Comparison of ENCODE assay signal across 1 cellular context in the genomic region with DNA sequence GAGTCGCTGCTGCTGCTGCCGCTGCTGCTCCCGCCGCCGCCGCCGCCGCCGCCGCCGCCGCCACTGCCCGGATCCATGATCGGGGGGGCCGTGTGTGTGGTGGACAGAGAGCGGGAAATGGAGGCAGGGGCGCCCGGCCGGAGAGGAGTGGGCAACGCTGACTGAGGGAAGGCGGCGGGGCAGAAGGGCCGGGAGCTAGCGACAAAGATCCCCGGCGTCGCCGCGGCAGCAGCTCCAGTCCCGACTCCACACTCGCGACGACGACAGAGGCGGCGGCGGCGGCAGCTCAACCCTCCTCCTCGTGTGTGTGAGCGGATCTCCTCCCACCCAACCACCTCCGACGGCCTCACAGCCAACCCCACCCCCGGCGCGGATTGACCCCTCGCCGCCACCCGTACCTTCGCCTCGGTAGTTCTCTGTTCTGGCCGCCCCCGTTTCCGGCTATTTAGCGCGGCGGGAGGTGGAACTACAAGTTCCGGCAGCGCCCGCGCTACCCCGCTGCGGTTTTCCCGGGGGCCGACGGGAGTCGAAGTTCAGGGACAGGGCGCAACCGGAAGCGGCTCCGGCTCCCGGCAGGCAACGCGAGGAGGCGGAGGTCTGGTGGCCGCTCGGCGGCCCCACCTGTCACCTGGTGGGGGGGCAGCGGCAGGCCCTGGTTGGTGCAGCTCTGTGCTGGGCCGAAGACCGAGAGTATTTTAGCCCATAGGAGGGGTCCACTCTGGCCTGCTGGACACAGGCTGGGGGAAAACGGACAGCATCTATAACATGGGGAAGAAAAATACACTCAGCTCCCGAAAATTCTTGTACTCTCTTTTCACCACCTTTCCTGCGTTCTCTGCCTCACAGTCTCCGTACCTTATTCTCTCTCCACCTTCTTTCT.
TF ChIP-seq lines count a peak whose summit lies in the region.

A gene (minus strand): TSS at position 313 of the 880 bp plus-strand sequence. CDS start 236 bp downstream, at position 77.

TF ChIP-seq in GM12878, 131 proteins besides CTCF, POLR2A, EP300 and RAD21 (continued from another document):
- TF ChIP-seq, protein P1, sequence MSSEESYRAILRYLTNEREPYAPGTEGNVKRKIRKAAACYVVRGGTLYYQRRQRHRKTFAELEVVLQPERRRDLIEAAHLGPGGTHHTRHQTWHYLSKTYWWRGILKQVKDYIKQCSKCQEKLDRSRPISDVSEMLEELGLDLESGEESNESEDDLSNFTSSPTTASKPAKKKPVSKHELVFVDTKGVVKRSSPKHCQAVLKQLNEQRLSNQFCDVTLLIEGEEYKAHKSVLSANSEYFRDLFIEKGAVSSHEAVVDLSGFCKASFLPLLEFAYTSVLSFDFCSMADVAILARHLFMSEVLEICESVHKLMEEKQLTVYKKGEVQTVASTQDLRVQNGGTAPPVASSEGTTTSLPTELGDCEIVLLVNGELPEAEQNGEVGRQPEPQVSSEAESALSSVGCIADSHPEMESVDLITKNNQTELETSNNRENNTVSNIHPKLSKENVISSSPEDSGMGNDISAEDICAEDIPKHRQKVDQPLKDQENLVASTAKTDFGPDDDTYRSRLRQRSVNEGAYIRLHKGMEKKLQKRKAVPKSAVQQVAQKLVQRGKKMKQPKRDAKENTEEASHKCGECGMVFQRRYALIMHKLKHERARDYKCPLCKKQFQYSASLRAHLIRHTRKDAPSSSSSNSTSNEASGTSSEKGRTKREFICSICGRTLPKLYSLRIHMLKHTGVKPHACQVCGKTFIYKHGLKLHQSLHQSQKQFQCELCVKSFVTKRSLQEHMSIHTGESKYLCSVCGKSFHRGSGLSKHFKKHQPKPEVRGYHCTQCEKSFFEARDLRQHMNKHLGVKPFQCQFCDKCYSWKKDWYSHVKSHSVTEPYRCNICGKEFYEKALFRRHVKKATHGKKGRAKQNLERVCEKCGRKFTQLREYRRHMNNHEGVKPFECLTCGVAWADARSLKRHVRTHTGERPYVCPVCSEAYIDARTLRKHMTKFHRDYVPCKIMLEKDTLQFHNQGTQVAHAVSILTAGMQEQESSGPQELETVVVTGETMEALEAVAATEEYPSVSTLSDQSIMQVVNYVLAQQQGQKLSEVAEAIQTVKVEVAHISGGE (CRISPR knock-in tag; IDR thresholded peaks at IDR 0.05): peak; percentile 42; the same call in 1 of the 2 replicates
- 0 out of 2 replicates have a peak, but pooled peaks have one; percentile 66 for TF ChIP-seq MYB (IDR thresholded peaks at IDR 0.05; ENCODE audit: borderline replicate concordance, low read depth, low read length)
- no peak for TF ChIP-seq IRF4 (IDR thresholded peaks at IDR 0.05; ENCODE audit: low read depth, low read length)
- no peak for TF ChIP-seq YBX1 (IDR thresholded peaks at IDR 0.05)
- TF ChIP-seq SMAD5 (IDR thresholded peaks at IDR 0.05; ENCODE audit: low read depth): peak; percentile 77
- TF ChIP-seq JUNB (IDR thresholded peaks at IDR 0.05): no peak; the same call in 1 of the 2 replicates
- no peak for TF ChIP-seq TBL1XR1 (IDR thresholded peaks at IDR 0.05; ENCODE audit: low read depth, low read length)
- TF ChIP-seq, protein P2, sequence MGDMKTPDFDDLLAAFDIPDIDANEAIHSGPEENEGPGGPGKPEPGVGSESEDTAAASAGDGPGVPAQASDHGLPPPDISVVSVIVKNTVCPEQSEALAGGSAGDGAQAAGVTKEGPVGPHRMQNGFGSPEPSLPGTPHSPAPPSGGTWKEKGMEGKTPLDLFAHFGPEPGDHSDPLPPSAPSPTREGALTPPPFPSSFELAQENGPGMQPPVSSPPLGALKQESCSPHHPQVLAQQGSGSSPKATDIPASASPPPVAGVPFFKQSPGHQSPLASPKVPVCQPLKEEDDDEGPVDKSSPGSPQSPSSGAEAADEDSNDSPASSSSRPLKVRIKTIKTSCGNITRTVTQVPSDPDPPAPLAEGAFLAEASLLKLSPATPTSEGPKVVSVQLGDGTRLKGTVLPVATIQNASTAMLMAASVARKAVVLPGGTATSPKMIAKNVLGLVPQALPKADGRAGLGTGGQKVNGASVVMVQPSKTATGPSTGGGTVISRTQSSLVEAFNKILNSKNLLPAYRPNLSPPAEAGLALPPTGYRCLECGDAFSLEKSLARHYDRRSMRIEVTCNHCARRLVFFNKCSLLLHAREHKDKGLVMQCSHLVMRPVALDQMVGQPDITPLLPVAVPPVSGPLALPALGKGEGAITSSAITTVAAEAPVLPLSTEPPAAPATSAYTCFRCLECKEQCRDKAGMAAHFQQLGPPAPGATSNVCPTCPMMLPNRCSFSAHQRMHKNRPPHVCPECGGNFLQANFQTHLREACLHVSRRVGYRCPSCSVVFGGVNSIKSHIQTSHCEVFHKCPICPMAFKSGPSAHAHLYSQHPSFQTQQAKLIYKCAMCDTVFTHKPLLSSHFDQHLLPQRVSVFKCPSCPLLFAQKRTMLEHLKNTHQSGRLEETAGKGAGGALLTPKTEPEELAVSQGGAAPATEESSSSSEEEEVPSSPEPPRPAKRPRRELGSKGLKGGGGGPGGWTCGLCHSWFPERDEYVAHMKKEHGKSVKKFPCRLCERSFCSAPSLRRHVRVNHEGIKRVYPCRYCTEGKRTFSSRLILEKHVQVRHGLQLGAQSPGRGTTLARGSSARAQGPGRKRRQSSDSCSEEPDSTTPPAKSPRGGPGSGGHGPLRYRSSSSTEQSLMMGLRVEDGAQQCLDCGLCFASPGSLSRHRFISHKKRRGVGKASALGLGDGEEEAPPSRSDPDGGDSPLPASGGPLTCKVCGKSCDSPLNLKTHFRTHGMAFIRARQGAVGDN (IDR thresholded peaks at IDR 0.05): peak; percentile 62; the same call in 1 of the 2 replicates
- no peak; the same call in 1 of the 2 replicates for TF ChIP-seq ZSCAN29 (IDR thresholded peaks at IDR 0.05)
- no peak for TF ChIP-seq BMI1 (IDR thresholded peaks at IDR 0.05; ENCODE audit: borderline replicate concordance)
- peak; percentile 93 for TF ChIP-seq KLF5 (IDR thresholded peaks at IDR 0.05; ENCODE audit: partially characterized antibody)
- TF ChIP-seq FOXK2 (IDR thresholded peaks at IDR 0.05): peak; percentile 30
- peak; percentile 85 for TF ChIP-seq RELA (IDR thresholded peaks at IDR 0.05; ENCODE audit: borderline replicate concordance, partially characterized antibody)
- peak; percentile 100 for TF ChIP-seq IKZF1 (conservative IDR thresholded peaks at IDR 0.05)
- TF ChIP-seq ZNF384 (IDR thresholded peaks at IDR 0.05; ENCODE audit: borderline replicate concordance, low read depth, low read length): no peak
- TF ChIP-seq POLR2AphosphoS2 (IDR thresholded peaks at IDR 0.05; ENCODE audit: low read depth, low read length): peak; percentile 56; the same call in 1 of the 2 replicates
- TF ChIP-seq SMARCA5 (IDR thresholded peaks at IDR 0.05): no peak
- peak; percentile 79 for TF ChIP-seq MYC (IDR thresholded peaks at IDR 0.05; ENCODE audit: insufficient read depth, insufficient read length, insufficient replicate concordance, low read length, severe bottlenecking)
- peak; percentile 64 for TF ChIP-seq RB1 (IDR thresholded peaks at IDR 0.05; ENCODE audit: borderline replicate concordance)
- peak; percentile 93 for TF ChIP-seq POLR2AphosphoS5 (IDR thresholded peaks at IDR 0.05; ENCODE audit: low read length)
- TF ChIP-seq ETV6 (conservative IDR thresholded peaks at IDR 0.05 in 1 of 2, IDR thresholded peaks at IDR 0.05 in 1 of 2; ENCODE audit: borderline replicate concordance in 1 of 2, low read depth in 1 of 2): 0 out of 4 replicates have a peak, but pooled peaks of 1 of the 2 experiments have one; percentile 20
- TF ChIP-seq STAT1 (conservative IDR thresholded peaks at IDR 0.05): peak; percentile 85; the same call in 1 of the 2 replicates
- TF ChIP-seq NR2C2 (IDR thresholded peaks at IDR 0.05; ENCODE audit: borderline replicate concordance, control insufficient read depth, insufficient read length, low read depth): no peak
- no peak for TF ChIP-seq HDAC2 (IDR thresholded peaks at IDR 0.05)
- TF ChIP-seq HCFC1 (IDR thresholded peaks at IDR 0.05; ENCODE audit: low read length): peak; percentile 99
TF ChIP-seq in GM12878: peak in this region for 65.
